In genomic region chr16:81280393-81280792, GRCh38 we compare ENCODE assay signal across 35 cellular contexts. TPM values are rescaled to one million over a fixed set of nuclear protein-coding genes. Genes with fewer than 3 reads are reported as not detected.
A peak's percentile ranks its signal among the peaks of the same experiment; 100 is the strongest.
DNase-seq lines count a peak whose midpoint lies in the region; ATAC-seq, FAIRE-seq and TF ChIP-seq lines count a peak whose summit lies in the region.
"Had no signal": no experiment of that assay in that cellular context is flagged by ENCODE, and none has a peak within 500 bp of the region (broad histone marks: within the 10 kb centered on the region; RNA-seq: fewer than 3 reads in every experiment).

No MANE protein-coding gene starts in this region.

- H3K27me3 Mint-ChIP-seq in mesothelial cell of epicardium (ENCODE audit: low read depth) = no peaks in the 10 kb centered on the region
- peaks cover 0 to 1% (median 0%) of the 10 kb centered on the region in 5 donors for H3K27me3 Mint-ChIP-seq in naive thymus-derived CD8-positive, alpha-beta T cell
- H3K27me3 Mint-ChIP-seq: activated naive CD8-positive, alpha-beta T cell; IgD-negative memory B cell had no signal

- no peak for FAIRE-seq in H54 (lab: Jason Lieb, UNC)
- FAIRE-seq: G401.6, islet of Langerhans, small intestine had no signal

- POLR2A ChIA-PET in naive thymus-derived CD8-positive, alpha-beta T cell (lab: Charles Lee) = no interaction called here

- no peak overlapping the region for H3K4me3 Mint-ChIP-seq in mesothelial cell of epicardium
- no peak overlapping the region for H3K4me3 Mint-ChIP-seq in naive thymus-derived CD8-positive, alpha-beta T cell
- H3K4me3 Mint-ChIP-seq: activated naive CD8-positive, alpha-beta T cell; IgD-negative memory B cell had no signal

- DNase-seq in HT1080 (ENCODE audit: low read depth) = peak; percentile 45
- DNase-seq in amniotic epithelial cell (ENCODE audit: low read depth) = peak; percentile 92
- no peak for DNase-seq in mesothelial cell of epicardium (ENCODE audit: low spot score in 2 of 2, unreplicated experiment in 2 of 2)
- no peak for DNase-seq in H54 (ENCODE audit: insufficient read length, low spot score)
- DNase-seq in stimulated activated CD4-positive, alpha-beta T cell treated with anti-CD3 and anti-CD28 coated beads, Interleukin-4, amount 100 ng/mL, for 4 hours = no peak
- no peak for DNase-seq in naive thymus-derived CD8-positive, alpha-beta T cell
- DNase-seq: activated CD4-positive, alpha-beta T cell treated with anti-CD3 and anti-CD28 coated beads for 4 hours; activated effector memory CD4-positive, alpha-beta T cell treated with anti-CD3 and anti-CD28 coated beads, Interleukin-2, amount 50 U/mL, for 16 hours; anterior cingulate cortex; C1 segment of cervical spinal cord; COR-L47; cortex of kidney; DMS53; left ventricle myocardium inferior; NCI-H1105 treated with DMSO at 0.1 percent for 48 hours; NCI-H187 treated with DMSO at 0.1 percent for 48 hours; NCI-H2171 treated with DMSO at 0.1 percent for 48 hours; NCI-H524 treated with DMSO at 0.1 percent for 48 hours; NK-92 treated with Interleukin-12 subunit alpha and Interleukin-12 subunit beta, amount 100 ng/mL, for 24 hours; SHP77; small intestine; stimulated activated naive CD4-positive, alpha-beta T cell treated with Interleukin-2 at 50 U/mL for 16 hours; SW 1271; T-helper 9 cell had no signal

- TF ChIP-seq CTCF in mesothelial cell of epicardium (IDR thresholded peaks at IDR 0.05; ENCODE audit: unreplicated experiment) = no peak

- no peak for TF ChIP-seq POLR2A in H54 (IDR thresholded peaks at IDR 0.05; ENCODE audit: low read depth, low read length)

- H3K27ac Mint-ChIP-seq in mesothelial cell of epicardium = peak overlapping the region; percentile 93
- no peak overlapping the region for H3K27ac Mint-ChIP-seq in naive thymus-derived CD8-positive, alpha-beta T cell
- H3K27ac Mint-ChIP-seq: activated naive CD8-positive, alpha-beta T cell; IgD-negative memory B cell had no signal

- no peaks in the 10 kb centered on the region for H3K9me3 Mint-ChIP-seq in mesothelial cell of epicardium
- H3K9me3 Mint-ChIP-seq in naive thymus-derived CD8-positive, alpha-beta T cell = no peaks in the 10 kb centered on the region
- H3K9me3 Mint-ChIP-seq: IgD-negative memory B cell had no signal

- peaks cover 22% of the 10 kb centered on the region for H3K4me1 Mint-ChIP-seq in mesothelial cell of epicardium
- H3K4me1 Mint-ChIP-seq in naive thymus-derived CD8-positive, alpha-beta T cell = no peaks in the 10 kb centered on the region
- H3K4me1 Mint-ChIP-seq: IgD-negative memory B cell had no signal

- ATAC-seq in esophagus mucosa (peak; percentile 5), HG03025 (IDR thresholded peaks at IDR 0.05; ENCODE audit: low FRiP score, unreplicated experiment) (no peak)
- no peak for ATAC-seq in naive thymus-derived CD8-positive, alpha-beta T cell

- H3K36me3 Mint-ChIP-seq in mesothelial cell of epicardium = no peaks in the 10 kb centered on the region
- H3K36me3 Mint-ChIP-seq in naive thymus-derived CD8-positive, alpha-beta T cell = no peaks in the 10 kb centered on the region
- H3K36me3 Mint-ChIP-seq: activated naive CD8-positive, alpha-beta T cell had no signal

RNA-seq across cellular contexts. Expression of gene GAN, which starts 34.4 kb away (rescaled TPM):
- total RNA-seq in HT1080 (2014; rRNA removed; shearing (Covaris generic)) = 5.0 and 5.5 TPM in 2 replicates
- 2.3 and 3.0 TPM in 2 replicates for polyA plus RNA-seq in HT1080 (2015; cell fraction: cytosol; rRNA removed)
- 5.4 and 5.6 TPM in 2 replicates for polyA plus RNA-seq in HT1080 (2015; cell fraction: nucleus; rRNA removed)
- total RNA-seq in esophagus mucosa = 19.9 TPM
- total RNA-seq in mesothelial cell of epicardium = 13.9 to 15.6 TPM (median 14.2 TPM) in 3 replicates
- 10 to 100 TPM; 11.3 to 12.0 TPM for total RNA-seq in naive thymus-derived CD8-positive, alpha-beta T cell
- polyA plus RNA-seq in naive thymus-derived CD8-positive, alpha-beta T cell = 1 to 10 TPM; 2.1 to 2.5 (median 2.2) TPM

RNA-seq across cellular contexts. Expression of gene BCO1, which starts 41.9 kb away (rescaled TPM):
- not detected in 2 replicates for total RNA-seq in HT1080 (2014; rRNA removed; shearing (Covaris generic))
- not detected in 2 replicates for polyA plus RNA-seq in HT1080 (2015; cell fraction: cytosol; rRNA removed)
- not detected in 2 replicates for polyA plus RNA-seq in HT1080 (2015; cell fraction: nucleus; rRNA removed)
- total RNA-seq in esophagus mucosa = 0.32 TPM
- not detected in 3 replicates for total RNA-seq in mesothelial cell of epicardium
- total RNA-seq in naive thymus-derived CD8-positive, alpha-beta T cell = not detected
- polyA plus RNA-seq in naive thymus-derived CD8-positive, alpha-beta T cell = not detected
- total RNA-seq: activated CD8-positive, alpha-beta memory T cell treated with anti-CD3 and anti-CD28 coated beads for 36 hours; cardiac septum; left ventricle myocardium inferior; mesenteric fat pad; myocyte; right atrium auricular region had no signal
- polyA plus RNA-seq: IgD-negative memory B cell had no signal

Comparison
In these comparisons a context has a peak if more than half of its experiments do, and no peak if none do; other contexts are left out.
1. DNase-seq: peak in HT1080 (single experiment) and amniotic epithelial cell (single experiment); none in mesothelial cell of epicardium (0 of 2), H54 (single experiment), stimulated activated CD4-positive, alpha-beta T cell treated with anti-CD3 and anti-CD28 coated beads, Interleukin-4, amount 100 ng/mL, for 4 hours (0 of 2) and naive thymus-derived CD8-positive, alpha-beta T cell (0 of 10).